ENCODE assay signal across 8 cellular contexts in genomic region chr7:64999165-65000004, GRCh38. TPM values are rescaled to one million over a fixed set of nuclear protein-coding genes. Genes with fewer than 3 reads are reported as not detected.
DNase-seq lines count a peak whose midpoint lies in the region; ATAC-seq and TF ChIP-seq lines count a peak whose summit lies in the region.

No MANE protein-coding gene starts in this region.

- DNase-seq in Karpas-422: peak; percentile 60
- peak; percentile 67 for DNase-seq in mammary epithelial cell
- peak; percentile 79 for DNase-seq in osteocyte (ENCODE audit: extremely low spot score, unreplicated experiment)
- DNase-seq in NCI-H1436 treated with DMSO at 0.1 percent for 48 hours (lab: John Stamatoyannopoulos, UW): no peak
- DNase-seq in activated naive CD4-positive, alpha-beta T cell treated with anti-CD3 and anti-CD28 coated beads, Interleukin-2, amount 10 ng/mL, durations not matched to agents 7 days and 5 days: no peak
- DNase-seq in DMS 273 treated with DMSO at 0.1 percent for 48 hours (lab: John Stamatoyannopoulos, UW): no peak
- no peak for DNase-seq in neural progenitor cell (ENCODE audit: low spot score)

- H3K4me3 ChIP-seq in Karpas-422 (ENCODE audit: low read length) (no peak overlapping the region), mammary epithelial cell (replicated peaks in 1 of 3; ENCODE audit: insufficient read depth in 1 of 3, low read depth in 2 of 3, low read length in 3 of 3) (no peak overlapping the region), neural progenitor cell (no peak overlapping the region)

- peaks cover 6% of the 10 kb centered on the region; the same call in 1 of the 2 replicates for H3K4me1 ChIP-seq in Karpas-422 (ENCODE audit: low read length)
- peaks cover 5% of the 10 kb centered on the region for H3K4me1 ChIP-seq in mammary epithelial cell (ENCODE audit: insufficient read depth, low read length)
- H3K4me1 ChIP-seq in neural progenitor cell: no peaks in the 10 kb centered on the region

- H3K4me2 ChIP-seq in Karpas-422 (ENCODE audit: low read depth, low read length, poor library complexity, severe bottlenecking): no peak overlapping the region
- H3K4me2 ChIP-seq in mammary epithelial cell (ENCODE audit: insufficient read depth, low read depth, low read length): no peak overlapping the region
- no peak overlapping the region for H3K4me2 ChIP-seq in neural progenitor cell

- peaks cover 67% of the 10 kb centered on the region for H3K9me3 Mint-ChIP-seq in osteocyte (ENCODE audit: unreplicated experiment)
- peaks cover 75% of the 10 kb centered on the region for H3K9me3 Mint-ChIP-seq in activated naive CD4-positive, alpha-beta T cell treated with anti-CD3 and anti-CD28 coated beads, Interleukin-2, amount 10 ng/mL, durations not matched to agents 7 days and 5 days
- H3K9me3 Mint-ChIP-seq in neural progenitor cell: peaks cover 84% of the 10 kb centered on the region

- H3K27me3 ChIP-seq in Karpas-422 (ENCODE audit: low read length) (no peaks in the 10 kb centered on the region), mammary epithelial cell (ENCODE audit: insufficient read depth, low read length) (no peaks in the 10 kb centered on the region), neural progenitor cell (no peaks in the 10 kb centered on the region)

- CTCF ChIA-PET in mammary epithelial cell (lab: Charles Lee; ENCODE audit: low non-redundant PET): no interaction called here
- CTCF ChIA-PET in activated naive CD4-positive, alpha-beta T cell treated with anti-CD3 and anti-CD28 coated beads, Interleukin-2, amount 10 ng/mL, durations not matched to agents 7 days and 5 days (lab: Charles Lee): no interaction called here

- dilution Hi-C loops in mammary epithelial cell (cut with HindIII; ENCODE audit: low sequenced_read_pairs): no loop called here

- no peaks in the 10 kb centered on the region for H3K27me3 Mint-ChIP-seq in osteocyte (ENCODE audit: unreplicated experiment)
- H3K27me3 Mint-ChIP-seq in activated naive CD4-positive, alpha-beta T cell treated with anti-CD3 and anti-CD28 coated beads, Interleukin-2, amount 10 ng/mL, durations not matched to agents 7 days and 5 days: no peaks in the 10 kb centered on the region
- peaks cover 10% of the 10 kb centered on the region for H3K27me3 Mint-ChIP-seq in neural progenitor cell (ENCODE audit: insufficient read depth, low read depth)

- intact Hi-C loops in mammary epithelial cell (cut with micrococcal nuclease): no loop called here

- H2AFZ ChIP-seq in Karpas-422 (ENCODE audit: low read length) (no peak overlapping the region), mammary epithelial cell (ENCODE audit: low read depth, low read length) (no peak overlapping the region), neural progenitor cell (replicated peaks) (no peak overlapping the region)

- ATAC-seq in GM18511 (IDR thresholded peaks at IDR 0.05; ENCODE audit: unreplicated experiment): peak; percentile 60

- H3K27ac ChIP-seq in Karpas-422 (ENCODE audit: low read length) (peak overlapping the region; percentile 39; the same call in 1 of the 2 replicates), mammary epithelial cell (ENCODE audit: insufficient read depth, low read depth, low read length) (no peak overlapping the region), neural progenitor cell (no peak overlapping the region)

- WGBS in mammary epithelial cell (ENCODE audit: low coverage, missing lambda C conversion rate): 88% methylated on average over 7 of the region's 11 CpGs

- no peaks in the 10 kb centered on the region for H3F3A ChIP-seq in neural progenitor cell (ENCODE audit: low read depth)

- H3K9me3 ChIP-seq in Karpas-422 (ENCODE audit: low read length) (peaks cover 27% of the 10 kb centered on the region), mammary epithelial cell (replicated peaks; ENCODE audit: insufficient read depth, low read length) (peaks cover 40% of the 10 kb centered on the region), neural progenitor cell (ENCODE audit: low read depth) (peaks cover 22% of the 10 kb centered on the region)

- H3K27ac Mint-ChIP-seq in osteocyte (ENCODE audit: unreplicated experiment): no peak overlapping the region
- no peak overlapping the region for H3K27ac Mint-ChIP-seq in activated naive CD4-positive, alpha-beta T cell treated with anti-CD3 and anti-CD28 coated beads, Interleukin-2, amount 10 ng/mL, durations not matched to agents 7 days and 5 days
- H3K27ac Mint-ChIP-seq in neural progenitor cell: no peak overlapping the region

- H3K36me3 ChIP-seq in Karpas-422 (ENCODE audit: insufficient read depth, low read length): peaks cover 40% of the 10 kb centered on the region
- peaks cover 5% of the 10 kb centered on the region for H3K36me3 ChIP-seq in mammary epithelial cell (ENCODE audit: insufficient read depth, low read length)
- peaks cover 12% of the 10 kb centered on the region for H3K36me3 ChIP-seq in neural progenitor cell

- in situ Hi-C loops in mammary epithelial cell (cut with MboI; ENCODE audit: low sequenced_read_pairs in 2 of 2): no loop called here

- H3K4me1 Mint-ChIP-seq in osteocyte (ENCODE audit: unreplicated experiment) (peaks cover 4% of the 10 kb centered on the region), neural progenitor cell (no peaks in the 10 kb centered on the region)
- H3K4me1 Mint-ChIP-seq in activated naive CD4-positive, alpha-beta T cell treated with anti-CD3 and anti-CD28 coated beads, Interleukin-2, amount 10 ng/mL, durations not matched to agents 7 days and 5 days: peaks cover 5% of the 10 kb centered on the region

- H3K9me2 ChIP-seq in Karpas-422 (replicated peaks; ENCODE audit: insufficient read depth, low read length): no peaks in the 10 kb centered on the region

- no TSS peak for BruUV-seq in mammary epithelial cell (replicated peaks; lab: Mats Ljungman, UMichigan)

- H3K9ac ChIP-seq in Karpas-422 (ENCODE audit: low read length) (no peak overlapping the region), mammary epithelial cell (ENCODE audit: insufficient read depth, low read length) (no peak overlapping the region), neural progenitor cell (no peak overlapping the region)

- H4K20me1 ChIP-seq in Karpas-422 (ENCODE audit: insufficient read depth, low read depth, low read length) (no peaks in the 10 kb centered on the region), mammary epithelial cell (ENCODE audit: insufficient read depth, low read length) (no peaks in the 10 kb centered on the region), neural progenitor cell (ENCODE audit: low read depth) (no peaks in the 10 kb centered on the region)

- H3K36me3 Mint-ChIP-seq in osteocyte (ENCODE audit: unreplicated experiment): peaks cover 61% of the 10 kb centered on the region
- H3K36me3 Mint-ChIP-seq in activated naive CD4-positive, alpha-beta T cell treated with anti-CD3 and anti-CD28 coated beads, Interleukin-2, amount 10 ng/mL, durations not matched to agents 7 days and 5 days: peaks cover 65% of the 10 kb centered on the region
- H3K36me3 Mint-ChIP-seq in neural progenitor cell: peaks cover 77% of the 10 kb centered on the region

- H3K79me2 ChIP-seq in Karpas-422 (ENCODE audit: low read length): peaks cover 52% of the 10 kb centered on the region
- peaks cover 41% of the 10 kb centered on the region for H3K79me2 ChIP-seq in mammary epithelial cell (ENCODE audit: insufficient read depth, low read length)
- peaks cover 53% of the 10 kb centered on the region for H3K79me2 ChIP-seq in neural progenitor cell (ENCODE audit: low read depth)

- no peak for TF ChIP-seq CTCF in mammary epithelial cell (conservative IDR thresholded peaks at IDR 0.05 in 1 of 2, IDR thresholded peaks at IDR 0.05 in 1 of 2; ENCODE audit: extremely low read depth in 1 of 2, insufficient read depth in 1 of 2, low read depth in 1 of 2, low read length in 2 of 2)
- no peak for TF ChIP-seq CTCF in osteocyte (IDR thresholded peaks at IDR 0.05)
- no peak for TF ChIP-seq CTCF in neural progenitor cell (IDR thresholded peaks at IDR 0.05)

- no peak overlapping the region for H3K4me3 Mint-ChIP-seq in osteocyte (ENCODE audit: unreplicated experiment)
- H3K4me3 Mint-ChIP-seq in activated naive CD4-positive, alpha-beta T cell treated with anti-CD3 and anti-CD28 coated beads, Interleukin-2, amount 10 ng/mL, durations not matched to agents 7 days and 5 days: no peak overlapping the region
- H3K4me3 Mint-ChIP-seq in neural progenitor cell: no peak overlapping the region

RNA-seq across cellular contexts. Expression of gene ERV3-1, which starts 7.1 kb away (rescaled TPM):
- total RNA-seq in Karpas-422 (2014; rRNA removed; shearing (Covaris generic); ENCODE audit: low replicate concordance): 20.0 and 28.8 TPM in 2 replicates
- total RNA-seq in mammary epithelial cell (10 to 100 TPM in 1 of 2 donors, 1 to 10 TPM in 1; 5.5 to 12.0 TPM), osteocyte (15.9 and 19.0 TPM in 2 replicates), neural progenitor cell (ENCODE audit: low replicate concordance) (44.6 and 50.0 TPM in 2 replicates)
- 1.4 TPM for polyA plus RNA-seq in mammary epithelial cell
- 4.2 TPM for polyA minus RNA-seq in mammary epithelial cell

RNA-seq across cellular contexts. Expression of gene ZNF117, which starts 8.5 kb away (rescaled TPM):
- 6.8 and 19.0 TPM in 2 replicates for total RNA-seq in Karpas-422 (2014; rRNA removed; shearing (Covaris generic); ENCODE audit: low replicate concordance)
- 1 to 10 TPM; 2.6 to 6.2 TPM for total RNA-seq in mammary epithelial cell
- 0.50 TPM for polyA plus RNA-seq in mammary epithelial cell
- 1.5 TPM for polyA minus RNA-seq in mammary epithelial cell
- total RNA-seq in osteocyte: 8.3 and 10.7 TPM in 2 replicates
- 35.8 and 71.6 TPM in 2 replicates for total RNA-seq in neural progenitor cell (ENCODE audit: low replicate concordance)

Comparison
In these comparisons a context has a peak if more than half of its experiments do, and no peak if none do; other contexts are left out.
1. DNase-seq: peak in Karpas-422 (single experiment), mammary epithelial cell (single experiment) and osteocyte (single experiment); none in NCI-H1436 treated with DMSO at 0.1 percent for 48 hours (single experiment), activated naive CD4-positive, alpha-beta T cell treated with anti-CD3 and anti-CD28 coated beads, Interleukin-2, amount 10 ng/mL, durations not matched to agents 7 days and 5 days (single experiment), DMS 273 treated with DMSO at 0.1 percent for 48 hours (single experiment) and neural progenitor cell (single experiment).